In genomic region chr2:136281281-136282117, GRCh38 we compare ENCODE assay signal across 10 cellular contexts.
DNase-seq lines count a peak whose midpoint lies in the region; ATAC-seq, FAIRE-seq and TF ChIP-seq lines count a peak whose summit lies in the region.
"Had no signal": no experiment of that assay in that cellular context is flagged by ENCODE, and none has a peak within 500 bp of the region (broad histone marks: within the 10 kb centered on the region; RNA-seq: fewer than 3 reads in every experiment).

No MANE protein-coding gene starts in this region.

- H3K27me3 ChIP-seq in OCI-LY1 (ENCODE audit: insufficient read depth, low read length): no peaks in the 10 kb centered on the region
- H3K27me3 ChIP-seq: esophagus squamous epithelium had no signal

- ATAC-seq in omental fat pad (ENCODE audit: low FRiP score): no peak
- ATAC-seq in Right ventricle myocardium inferior: no peak

- H2AFZ ChIP-seq in OCI-LY1 (ENCODE audit: low read length): peak overlapping the region; percentile 93

- no peaks in the 10 kb centered on the region for H3K27me3 Mint-ChIP-seq in activated T-helper 1 cell treated with anti-CD3 and anti-CD28 coated beads, Interleukin-12 subunit alpha, Interleukin-12 subunit beta, Interleukin-2, Interleukin-4 antibody, amounts not matched to agents 30 ng/mL and 10 ng/mL and 1 ng/mL, durations not matched to agents 14 hours and 24 hours and 36 hours (ENCODE audit: insufficient read depth)

- H3K27ac ChIP-seq in OCI-LY1 (ENCODE audit: low read depth, low read length, poor library complexity, severe bottlenecking): peak overlapping the region; percentile 73
- H3K27ac ChIP-seq: esophagus squamous epithelium had no signal

- peaks cover 67% of the 10 kb centered on the region for H3K4me1 Mint-ChIP-seq in activated T-helper 1 cell treated with anti-CD3 and anti-CD28 coated beads, Interleukin-12 subunit alpha, Interleukin-12 subunit beta, Interleukin-2, Interleukin-4 antibody, amounts not matched to agents 30 ng/mL and 10 ng/mL and 1 ng/mL, durations not matched to agents 14 hours and 24 hours and 36 hours (ENCODE audit: low read depth)

- H3K27ac Mint-ChIP-seq in activated T-helper 1 cell treated with anti-CD3 and anti-CD28 coated beads, Interleukin-12 subunit alpha, Interleukin-12 subunit beta, Interleukin-2, Interleukin-4 antibody, amounts not matched to agents 30 ng/mL and 10 ng/mL and 1 ng/mL, durations not matched to agents 14 hours and 24 hours and 36 hours: peak overlapping the region; percentile 81

- no peaks in the 10 kb centered on the region for H3F3A ChIP-seq in OCI-LY1 (ENCODE audit: insufficient read depth, low read length)

- peak overlapping the region; percentile 38 for H3K4me3 Mint-ChIP-seq in activated T-helper 1 cell treated with anti-CD3 and anti-CD28 coated beads, Interleukin-12 subunit alpha, Interleukin-12 subunit beta, Interleukin-2, Interleukin-4 antibody, amounts not matched to agents 30 ng/mL and 10 ng/mL and 1 ng/mL, durations not matched to agents 14 hours and 24 hours and 36 hours

- TF ChIP-seq CTCF in OCI-LY1 (IDR thresholded peaks at IDR 0.05; ENCODE audit: low read length) (no peak), omental fat pad (IDR thresholded peaks at IDR 0.05) (no peak)

- FAIRE-seq in GM18507 (lab: Jason Lieb, UNC): peak; percentile 29
- FAIRE-seq in HTR-8/SVneo (lab: Jason Lieb, UNC): no peak

- H3K9ac ChIP-seq in OCI-LY1 (ENCODE audit: low read length): peak overlapping the region; percentile 54

- H3K9me3 Mint-ChIP-seq in activated T-helper 1 cell treated with anti-CD3 and anti-CD28 coated beads, Interleukin-12 subunit alpha, Interleukin-12 subunit beta, Interleukin-2, Interleukin-4 antibody, amounts not matched to agents 30 ng/mL and 10 ng/mL and 1 ng/mL, durations not matched to agents 14 hours and 24 hours and 36 hours: no peaks in the 10 kb centered on the region

- H3K9me2 ChIP-seq in OCI-LY1 (ENCODE audit: low read depth, low read length): no peaks in the 10 kb centered on the region

- no peaks in the 10 kb centered on the region for H3K9me3 ChIP-seq in OCI-LY1 (ENCODE audit: low read length)
- H3K9me3 ChIP-seq: esophagus squamous epithelium had no signal

- no peaks in the 10 kb centered on the region for H3K79me2 ChIP-seq in OCI-LY1 (ENCODE audit: insufficient read depth, low read length)

- intact Hi-C loops in activated T-helper 1 cell treated with anti-CD3 and anti-CD28 coated beads, Interleukin-12 subunit alpha, Interleukin-12 subunit beta, Interleukin-2, Interleukin-4 antibody, amounts not matched to agents 30 ng/mL and 10 ng/mL and 1 ng/mL, durations not matched to agents 14 hours and 24 hours and 36 hours (cut with micrococcal nuclease): loop anchor here (5.0 kb wide), 1 partner anchor 44 kb away; no protein-coding TSS in a partner anchor
- intact Hi-C loops in Right ventricle myocardium inferior (cut with DNase I): no loop called here

- peaks cover 10% of the 10 kb centered on the region for H3K36me3 Mint-ChIP-seq in activated T-helper 1 cell treated with anti-CD3 and anti-CD28 coated beads, Interleukin-12 subunit alpha, Interleukin-12 subunit beta, Interleukin-2, Interleukin-4 antibody, amounts not matched to agents 30 ng/mL and 10 ng/mL and 1 ng/mL, durations not matched to agents 14 hours and 24 hours and 36 hours (ENCODE audit: low read depth)

- peaks cover 31% of the 10 kb centered on the region for H3K4me1 ChIP-seq in OCI-LY1 (ENCODE audit: insufficient read depth, low read length, severe bottlenecking)
- H3K4me1 ChIP-seq: esophagus squamous epithelium had no signal

- H3K36me3 ChIP-seq in OCI-LY1 (ENCODE audit: insufficient read depth, low read length): no peaks in the 10 kb centered on the region
- H3K36me3 ChIP-seq: esophagus squamous epithelium had no signal

- H3K4me2 ChIP-seq in OCI-LY1 (ENCODE audit: low read length): peak overlapping the region; percentile 46; the same call in 1 of the 2 replicates

- DNase-seq in GM18507 (ENCODE audit: extremely low spot score, insufficient read length, low read depth) (no peak), omental fat pad (ENCODE audit: low spot score) (no peak), HTR-8/SVneo (ENCODE audit: insufficient read length, low spot score) (no peak), Right ventricle myocardium inferior (ENCODE audit: missing footprints) (no peak), T1000 (lab: John Stamatoyannopoulos, UW) (no peak)
- peak; percentile 56 for DNase-seq in activated T-helper 1 cell treated with anti-CD3 and anti-CD28 coated beads, Interleukin-12 subunit alpha, Interleukin-12 subunit beta, Interleukin-2, Interleukin-4 antibody, amounts not matched to agents 30 ng/mL and 10 ng/mL and 1 ng/mL, durations not matched to agents 14 hours and 24 hours and 36 hours (ENCODE audit: low spot score)
- DNase-seq in stimulated activated CD4-positive, alpha-beta T cell treated with anti-CD3 and anti-CD28 coated beads, Interleukin-2, amount 100 ng/mL, for 4 hours (ENCODE audit: low read depth): peak; percentile 15
- DNase-seq: esophagus squamous epithelium, substantia nigra had no signal

- H4K20me1 ChIP-seq in OCI-LY1 (ENCODE audit: insufficient read depth, low read length): no peaks in the 10 kb centered on the region

- no peak overlapping the region for H3K4me3 ChIP-seq in OCI-LY1 (ENCODE audit: low read depth, low read length, poor library complexity, severe bottlenecking)
- H3K4me3 ChIP-seq: esophagus squamous epithelium had no signal

Comparison
In these comparisons a context has a peak if more than half of its experiments do, and no peak if none do; other contexts are left out.
1. DNase-seq: peak in activated T-helper 1 cell treated with anti-CD3 and anti-CD28 coated beads, Interleukin-12 subunit alpha, Interleukin-12 subunit beta, Interleukin-2, Interleukin-4 antibody, amounts not matched to agents 30 ng/mL and 10 ng/mL and 1 ng/mL, durations not matched to agents 14 hours and 24 hours and 36 hours (single experiment) and stimulated activated CD4-positive, alpha-beta T cell treated with anti-CD3 and anti-CD28 coated beads, Interleukin-2, amount 100 ng/mL, for 4 hours (single experiment); none in GM18507 (single experiment), omental fat pad (single experiment), HTR-8/SVneo (single experiment), Right ventricle myocardium inferior (single experiment) and T1000 (single experiment).